Comparison of ENCODE assay signal across 8 cellular contexts in genomic region chr7:150988230-150989226, GRCh38. TPM values are rescaled to one million over a fixed set of nuclear protein-coding genes. Genes with fewer than 3 reads are reported as not detected.
DNase-seq lines count a peak whose midpoint lies in the region; ATAC-seq and TF ChIP-seq lines count a peak whose summit lies in the region.

No MANE protein-coding gene starts in this region.

- H3K27me3 ChIP-seq in ascending aorta (no peaks in the 10 kb centered on the region), hepatocyte (no peaks in the 10 kb centered on the region), gastrocnemius medialis (peaks cover 0 to 3% (median 0%) of the 10 kb centered on the region in 3 donors)

- H2AFZ ChIP-seq in hepatocyte = no peak overlapping the region

- H3K4me3 ChIP-seq in ascending aorta = no peak overlapping the region
- H3K4me3 ChIP-seq in hepatocyte = no peak overlapping the region
- no peak overlapping the region for H3K4me3 ChIP-seq in gastrocnemius medialis

- no peaks in the 10 kb centered on the region for H4K20me1 ChIP-seq in hepatocyte (ENCODE audit: insufficient read depth, poor library complexity, severe bottlenecking)

- no peaks in the 10 kb centered on the region for H3K9me2 ChIP-seq in hepatocyte (replicated peaks; ENCODE audit: insufficient read depth)

- H3K9me3 ChIP-seq in ascending aorta (no peaks in the 10 kb centered on the region), hepatocyte (ENCODE audit: low read depth) (no peaks in the 10 kb centered on the region), gastrocnemius medialis (no peaks in the 10 kb centered on the region)

- H3K36me3 ChIP-seq in ascending aorta = no peaks in the 10 kb centered on the region
- no peaks in the 10 kb centered on the region for H3K36me3 ChIP-seq in hepatocyte (replicated peaks; ENCODE audit: insufficient read depth, low read depth)
- no peaks in the 10 kb centered on the region for H3K36me3 ChIP-seq in gastrocnemius medialis

- 32% methylated on average over 25 of the region's 31 CpGs for WGBS in hepatocyte (ENCODE audit: low lambda C conversion rate, missing lambda C conversion rate)

- DNase-seq in DMS79 treated with DMSO at 0.1 percent for 48 hours (lab: John Stamatoyannopoulos, UW) = peak; percentile 41
- DNase-seq in MV-4-11 (lab: John Stamatoyannopoulos, UW) = peak; percentile 12
- peak in 4 of 5 donors; percentile 49 to 67 (median 56) for DNase-seq in T-helper 1 cell
- no peak for DNase-seq in ascending aorta (ENCODE audit: low spot score in 2 of 2)
- DNase-seq in hepatocyte (ENCODE audit: low spot score) = peak; percentile 75
- no peak for DNase-seq in gastrocnemius medialis
- no peak for DNase-seq in SKM-1 treated with dmso at 0.1 percent for 144 hours (lab: John Stamatoyannopoulos, UW; ENCODE audit: unreplicated experiment)
- no peak for DNase-seq in cortex of kidney (lab: John Stamatoyannopoulos, UW)

- peak overlapping the region; percentile 62 for H3K4me2 ChIP-seq in hepatocyte

- in situ Hi-C loops in gastrocnemius medialis (cut with MboI; ENCODE audit: low sequenced_read_pairs in 4 of 4) = loop anchor here (5.0 to 25.0 kb wide), 4 partner anchors 84 to 201 kb away; no protein-coding TSS in a partner anchor

- H3K27ac ChIP-seq in ascending aorta = no peak overlapping the region
- peak overlapping the region; percentile 94 for H3K27ac ChIP-seq in hepatocyte
- peak overlapping the region in 3 of 4 donors; percentile 34 to 57 (median 35) for H3K27ac ChIP-seq in gastrocnemius medialis

- H3K4me1 ChIP-seq in ascending aorta = no peaks in the 10 kb centered on the region
- peaks cover 20% of the 10 kb centered on the region for H3K4me1 ChIP-seq in hepatocyte (ENCODE audit: insufficient read depth)
- peaks cover 0 to 7% of the 10 kb centered on the region in 2 donors for H3K4me1 ChIP-seq in gastrocnemius medialis

- TF ChIP-seq CTCF in ascending aorta (IDR thresholded peaks at IDR 0.05) (peak; percentile 49 to 63 (median 53)), hepatocyte (IDR thresholded peaks at IDR 0.05; ENCODE audit: poor library complexity) (peak; percentile 90), gastrocnemius medialis (IDR thresholded peaks at IDR 0.05 in 4 of 5, conservative IDR thresholded peaks at IDR 0.05 in 1 of 5) (peak; percentile 65 to 94 (median 83))

- H3K79me2 ChIP-seq in hepatocyte = no peaks in the 10 kb centered on the region

- peak; percentile 48 to 55 for ATAC-seq in gastrocnemius medialis

- TF ChIP-seq POLR2A in gastrocnemius medialis (IDR thresholded peaks at IDR 0.05) = no peak

- intact Hi-C loops in ascending aorta (cut with DNase I) = loop anchor here (2.0 kb wide), 1 partner anchor 90 kb away; no protein-coding TSS in a partner anchor
- intact Hi-C loops in gastrocnemius medialis (cut with DNase I; ENCODE audit: low total_unique reads) = loop anchor here (1.0 to 10.0 kb wide), 3 partner anchors 25 to 214 kb away; no protein-coding TSS in a partner anchor

RNA-seq across cellular contexts. Expression of gene NOS3, which starts 2.3 kb away (rescaled TPM):
- 185 TPM for total RNA-seq in ascending aorta
- 8.1 and 9.8 TPM in 2 replicates for total RNA-seq in hepatocyte
- polyA plus RNA-seq in hepatocyte = 15.3 and 17.4 TPM in 2 replicates
- total RNA-seq in gastrocnemius medialis = 10 to 100 TPM in 1 of 4 donors, 1 to 10 TPM in 3; 1.4 to 10.8 (median 4.2) TPM

RNA-seq across cellular contexts. Expression of gene KCNH2, which starts 10.4 kb away (rescaled TPM):
- total RNA-seq in ascending aorta (not detected), hepatocyte (8.4 and 9.4 TPM in 2 replicates), gastrocnemius medialis (under 1 TPM in 3 of 4 donors, not detected in 1; 0.19 to 1.00 (median 0.46) TPM)
- polyA plus RNA-seq in hepatocyte = 9.1 and 11.3 TPM in 2 replicates

RNA-seq across cellular contexts. Expression of gene ATG9B, which starts 35.8 kb away (rescaled TPM):
- total RNA-seq in ascending aorta (not detected), hepatocyte (0.64 and 0.80 TPM in 2 replicates), gastrocnemius medialis (under 1 TPM in 1 of 4 donors, not detected in 3; 0.31 TPM)
- polyA plus RNA-seq in hepatocyte = 2.4 and 13.2 TPM in 2 replicates

RNA-seq across cellular contexts. Expression of gene ABCB8, which starts 39.7 kb away (rescaled TPM):
- total RNA-seq in ascending aorta (50.8 TPM), hepatocyte (22.6 and 24.4 TPM in 2 replicates), gastrocnemius medialis (10 to 100 TPM; 10.4 to 25.7 (median 16.2) TPM)
- polyA plus RNA-seq in hepatocyte = 32.6 and 41.2 TPM in 2 replicates

RNA-seq across cellular contexts. Expression of gene ASIC3, which starts 59.8 kb away (rescaled TPM):
- not detected for total RNA-seq in ascending aorta
- total RNA-seq in hepatocyte = 2.9 and 4.5 TPM in 2 replicates
- 2.1 and 7.0 TPM in 2 replicates for polyA plus RNA-seq in hepatocyte
- total RNA-seq in gastrocnemius medialis = 10 to 100 TPM in 1 of 4 donors, 1 to 10 TPM in 2, under 1 TPM in 1; 0.72 to 11.0 (median 2.5) TPM

Comparison
In these comparisons a context has a peak if more than half of its experiments do, and no peak if none do; other contexts are left out.
1. DNase-seq: peak in DMS79 treated with DMSO at 0.1 percent for 48 hours (single experiment), MV-4-11 (single experiment), T-helper 1 cell (4 of 5) and hepatocyte (single experiment); none in ascending aorta (0 of 2), gastrocnemius medialis (0 of 2), SKM-1 treated with dmso at 0.1 percent for 144 hours (single experiment) and cortex of kidney (single experiment).
2. H3K27ac ChIP-seq: peak in hepatocyte (single experiment) and gastrocnemius medialis (3 of 4); none in ascending aorta (0 of 2).
3. RNA of gene NOS3, which starts 2.3 kb away (total RNA-seq): 185 TPM in ascending aorta (single experiment); 8.1 to 9.8 TPM in hepatocyte and 1.4 to 10.8 TPM in gastrocnemius medialis; every median in the first group is over 10 times any median in the second.
4. Peak in every context shown above with its lines, with median percentiles within 50 percentile points of each other: CTCF ChIP-seq.